Comparison of ENCODE assay signal across 8 cellular contexts in the genomic region with DNA sequence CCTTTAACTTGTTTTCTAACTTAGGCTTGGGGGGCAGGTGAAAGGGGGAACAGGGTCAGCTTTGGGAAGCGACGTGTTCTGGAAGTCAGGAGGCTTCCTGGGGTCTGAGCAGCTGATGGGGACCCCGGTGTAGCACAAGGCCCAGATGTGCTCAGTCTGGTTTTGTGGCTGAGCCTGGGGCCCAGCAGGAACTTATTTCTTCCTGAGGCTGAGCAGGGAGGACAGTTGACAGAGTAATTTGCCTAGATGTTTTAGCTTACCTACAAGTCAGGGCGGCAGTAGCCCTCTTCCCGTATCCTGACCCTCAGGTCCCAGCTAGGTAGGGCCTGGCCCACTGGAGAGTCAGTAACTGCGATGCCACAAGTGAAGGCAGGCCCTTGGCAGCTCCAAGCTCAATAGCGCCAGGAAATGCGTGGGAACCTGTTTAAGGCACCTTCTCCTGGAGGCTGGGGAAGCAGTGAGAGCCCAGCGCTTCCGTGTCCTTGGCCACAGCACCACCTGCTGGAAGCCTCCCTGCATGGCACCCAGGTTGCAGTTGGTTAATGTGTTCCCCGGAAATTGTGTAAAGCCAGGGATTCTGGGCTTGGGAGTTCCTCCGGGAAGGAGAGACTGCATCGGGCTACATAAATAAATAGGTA. TPM values are rescaled to one million over a fixed set of nuclear protein-coding genes. Genes with fewer than 3 reads are reported as not detected.
DNase-seq lines count a peak whose midpoint lies in the region; ATAC-seq and TF ChIP-seq lines count a peak whose summit lies in the region.

No MANE protein-coding gene starts in this region.

- ATAC-seq in HG02571 (IDR thresholded peaks at IDR 0.05; ENCODE audit: unreplicated experiment) = peak; percentile 26
- ATAC-seq in GM18873 (IDR thresholded peaks at IDR 0.05; ENCODE audit: low FRiP score, unreplicated experiment) = no peak

- no peaks in the 10 kb centered on the region for H3K9me3 Mint-ChIP-seq in activated CD4-positive, alpha-beta T cell treated with anti-CD3 and anti-CD28 coated beads, Interleukin-2, amount 10 ng/mL, durations not matched to agents 24 days and 14 days

- peaks cover 71% of the 10 kb centered on the region for H3K4me1 Mint-ChIP-seq in activated CD4-positive, alpha-beta T cell treated with anti-CD3 and anti-CD28 coated beads, Interleukin-2, amount 10 ng/mL, durations not matched to agents 24 days and 14 days

- TF ChIP-seq CTCF in choroid plexus epithelial cell (conservative IDR thresholded peaks at IDR 0.05; ENCODE audit: low read depth, low read length) = peak; percentile 99

- DNase-seq in CMK (ENCODE audit: low read depth) = peak; percentile 69
- peak; percentile 85 for DNase-seq in NCI-H460 (ENCODE audit: extremely low read depth, low read depth)
- DNase-seq in activated CD4-positive, alpha-beta T cell treated with anti-CD3 and anti-CD28 coated beads, Interleukin-2, amount 10 ng/mL, durations not matched to agents 24 days and 14 days = peak; percentile 95
- DNase-seq in choroid plexus epithelial cell (ENCODE audit: low read depth) = peak; percentile 98
- peak; percentile 97 for DNase-seq in left kidney (ENCODE audit: low read depth, low spot score)
- peak in 3 of 4 experiments; percentile 73 to 81 (median 73) for DNase-seq in stimulated activated CD4-positive, alpha-beta T cell treated with anti-CD3 and anti-CD28 coated beads, Interleukin-1b, Interleukin-23, amount 100 ng/mL, for 24 hours (ENCODE audit: low read depth in 4 of 4, low spot score in 1 of 4)

- H3K27me3 Mint-ChIP-seq in activated CD4-positive, alpha-beta T cell treated with anti-CD3 and anti-CD28 coated beads, Interleukin-2, amount 10 ng/mL, durations not matched to agents 24 days and 14 days = no peaks in the 10 kb centered on the region

- peak overlapping the region; percentile 95 for H3K4me3 Mint-ChIP-seq in activated CD4-positive, alpha-beta T cell treated with anti-CD3 and anti-CD28 coated beads, Interleukin-2, amount 10 ng/mL, durations not matched to agents 24 days and 14 days

- peak overlapping the region; percentile 100 for H3K27ac Mint-ChIP-seq in activated CD4-positive, alpha-beta T cell treated with anti-CD3 and anti-CD28 coated beads, Interleukin-2, amount 10 ng/mL, durations not matched to agents 24 days and 14 days

- intact Hi-C loops in activated CD4-positive, alpha-beta T cell treated with anti-CD3 and anti-CD28 coated beads, Interleukin-2, amount 10 ng/mL, durations not matched to agents 24 days and 14 days (cut with micrococcal nuclease) = loop anchor here (1.0 to 5.0 kb wide), 7 partner anchors 19 to 1107 kb away; no protein-coding TSS in a partner anchor

- peaks cover 96% of the 10 kb centered on the region for H3K36me3 Mint-ChIP-seq in activated CD4-positive, alpha-beta T cell treated with anti-CD3 and anti-CD28 coated beads, Interleukin-2, amount 10 ng/mL, durations not matched to agents 24 days and 14 days (ENCODE audit: low read depth)

- H3K4me3 ChIP-seq in choroid plexus epithelial cell (ENCODE audit: low read depth, low read length) = peak overlapping the region; percentile 36

RNA-seq across cellular contexts. Expression of a gene that starts 5.2 kb away (rescaled TPM):
- not detected in 2 replicates for total RNA-seq in NCI-H460 (2014; rRNA removed; shearing (Covaris generic))
- not detected in 2 replicates for polyA plus RNA-seq in NCI-H460 (2014; cell fraction: nucleus; rRNA removed)
- 217 and 220 TPM in 2 replicates for total RNA-seq in activated CD4-positive, alpha-beta T cell treated with anti-CD3 and anti-CD28 coated beads, Interleukin-2, amount 10 ng/mL, durations not matched to agents 24 days and 14 days

RNA-seq across cellular contexts. Expression of a gene that starts 58.6 kb away (rescaled TPM):
- total RNA-seq in NCI-H460 (2014; rRNA removed; shearing (Covaris generic)) = 0.10 and 0.32 TPM in 2 replicates
- polyA plus RNA-seq in NCI-H460 (2014; cell fraction: nucleus; rRNA removed) = 0.31 and 1.0 TPM in 2 replicates
- total RNA-seq in activated CD4-positive, alpha-beta T cell treated with anti-CD3 and anti-CD28 coated beads, Interleukin-2, amount 10 ng/mL, durations not matched to agents 24 days and 14 days = 13.1 and 16.8 TPM in 2 replicates

Comparison
In these comparisons a context has a peak if more than half of its experiments do, and no peak if none do; other contexts are left out.
1. RNA of a gene that starts 5.2 kb away (total RNA-seq): 217 to 220 TPM in activated CD4-positive, alpha-beta T cell treated with anti-CD3 and anti-CD28 coated beads, Interleukin-2, amount 10 ng/mL, durations not matched to agents 24 days and 14 days; not detected in NCI-H460; every median in the first group is over 100 times any median in the second.
2. RNA of a gene that starts 58.6 kb away (total RNA-seq): 13.1 to 16.8 TPM in activated CD4-positive, alpha-beta T cell treated with anti-CD3 and anti-CD28 coated beads, Interleukin-2, amount 10 ng/mL, durations not matched to agents 24 days and 14 days; 0.10 to 0.32 TPM in NCI-H460; every median in the first group is over 10 times any median in the second.
3. Peak in every context shown above with its lines, with median percentiles within 50 percentile points of each other: DNase-seq.